Comparison of ENCODE assay signal across 1 cellular context in the genomic region with DNA sequence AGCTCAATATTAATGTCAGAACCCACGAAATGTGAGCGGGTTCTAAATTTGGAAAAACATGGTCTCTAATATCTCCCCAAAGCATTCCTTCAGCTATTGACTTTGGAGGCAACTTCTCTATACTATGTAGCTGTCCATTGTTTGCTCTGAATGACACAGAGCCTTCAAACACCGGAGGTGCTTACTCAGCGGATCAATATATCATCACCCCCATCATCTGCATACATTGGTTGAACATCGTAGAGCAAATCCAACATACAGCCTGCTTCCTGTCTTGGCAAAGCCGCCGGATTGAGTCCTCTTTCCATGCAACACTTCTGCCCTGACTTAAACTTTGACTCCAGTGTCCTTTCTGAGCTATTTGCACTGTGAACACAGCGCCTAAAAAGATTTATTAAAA.
TF ChIP-seq lines count a peak whose summit lies in the region.

No MANE protein-coding gene starts in this region.

TF ChIP-seq in HepG2, 621 proteins besides CTCF, POLR2A, EP300 and RAD21 (continued from another document):
- TF ChIP-seq, protein P1, sequence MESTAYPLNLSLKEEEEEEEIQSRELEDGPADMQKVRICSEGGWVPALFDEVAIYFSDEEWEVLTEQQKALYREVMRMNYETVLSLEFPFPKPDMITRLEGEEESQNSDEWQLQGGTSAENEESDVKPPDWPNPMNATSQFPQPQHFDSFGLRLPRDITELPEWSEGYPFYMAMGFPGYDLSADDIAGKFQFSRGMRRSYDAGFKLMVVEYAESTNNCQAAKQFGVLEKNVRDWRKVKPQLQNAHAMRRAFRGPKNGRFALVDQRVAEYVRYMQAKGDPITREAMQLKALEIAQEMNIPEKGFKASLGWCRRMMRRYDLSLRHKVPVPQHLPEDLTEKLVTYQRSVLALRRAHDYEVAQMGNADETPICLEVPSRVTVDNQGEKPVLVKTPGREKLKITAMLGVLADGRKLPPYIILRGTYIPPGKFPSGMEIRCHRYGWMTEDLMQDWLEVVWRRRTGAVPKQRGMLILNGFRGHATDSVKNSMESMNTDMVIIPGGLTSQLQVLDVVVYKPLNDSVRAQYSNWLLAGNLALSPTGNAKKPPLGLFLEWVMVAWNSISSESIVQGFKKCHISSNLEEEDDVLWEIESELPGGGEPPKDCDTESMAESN (CRISPR knock-in tag; conservative IDR thresholded peaks at IDR 0.05), result 0 out of 2 replicates have a peak, but pooled peaks have one; percentile 21
- no peak for TF ChIP-seq PBX2 (CRISPR knock-in tag; IDR thresholded peaks at IDR 0.05)
- TF ChIP-seq ZNF331 (CRISPR knock-in tag; IDR thresholded peaks at IDR 0.05), result peak; percentile 24; the same call in 1 of the 2 replicates
- TF ChIP-seq SNAPC2 (CRISPR knock-in tag; IDR thresholded peaks at IDR 0.05), result no peak
- TF ChIP-seq, protein P2, sequence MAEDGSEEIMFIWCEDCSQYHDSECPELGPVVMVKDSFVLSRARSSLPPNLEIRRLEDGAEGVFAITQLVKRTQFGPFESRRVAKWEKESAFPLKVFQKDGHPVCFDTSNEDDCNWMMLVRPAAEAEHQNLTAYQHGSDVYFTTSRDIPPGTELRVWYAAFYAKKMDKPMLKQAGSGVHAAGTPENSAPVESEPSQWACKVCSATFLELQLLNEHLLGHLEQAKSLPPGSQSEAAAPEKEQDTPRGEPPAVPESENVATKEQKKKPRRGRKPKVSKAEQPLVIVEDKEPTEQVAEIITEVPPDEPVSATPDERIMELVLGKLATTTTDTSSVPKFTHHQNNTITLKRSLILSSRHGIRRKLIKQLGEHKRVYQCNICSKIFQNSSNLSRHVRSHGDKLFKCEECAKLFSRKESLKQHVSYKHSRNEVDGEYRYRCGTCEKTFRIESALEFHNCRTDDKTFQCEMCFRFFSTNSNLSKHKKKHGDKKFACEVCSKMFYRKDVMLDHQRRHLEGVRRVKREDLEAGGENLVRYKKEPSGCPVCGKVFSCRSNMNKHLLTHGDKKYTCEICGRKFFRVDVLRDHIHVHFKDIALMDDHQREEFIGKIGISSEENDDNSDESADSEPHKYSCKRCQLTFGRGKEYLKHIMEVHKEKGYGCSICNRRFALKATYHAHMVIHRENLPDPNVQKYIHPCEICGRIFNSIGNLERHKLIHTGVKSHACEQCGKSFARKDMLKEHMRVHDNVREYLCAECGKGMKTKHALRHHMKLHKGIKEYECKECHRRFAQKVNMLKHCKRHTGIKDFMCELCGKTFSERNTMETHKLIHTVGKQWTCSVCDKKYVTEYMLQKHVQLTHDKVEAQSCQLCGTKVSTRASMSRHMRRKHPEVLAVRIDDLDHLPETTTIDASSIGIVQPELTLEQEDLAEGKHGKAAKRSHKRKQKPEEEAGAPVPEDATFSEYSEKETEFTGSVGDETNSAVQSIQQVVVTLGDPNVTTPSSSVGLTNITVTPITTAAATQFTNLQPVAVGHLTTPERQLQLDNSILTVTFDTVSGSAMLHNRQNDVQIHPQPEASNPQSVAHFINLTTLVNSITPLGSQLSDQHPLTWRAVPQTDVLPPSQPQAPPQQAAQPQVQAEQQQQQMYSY (CRISPR knock-in tag; IDR thresholded peaks at IDR 0.05), result peak; percentile 65; the same call in 1 of the 2 replicates
- TF ChIP-seq, protein P3, sequence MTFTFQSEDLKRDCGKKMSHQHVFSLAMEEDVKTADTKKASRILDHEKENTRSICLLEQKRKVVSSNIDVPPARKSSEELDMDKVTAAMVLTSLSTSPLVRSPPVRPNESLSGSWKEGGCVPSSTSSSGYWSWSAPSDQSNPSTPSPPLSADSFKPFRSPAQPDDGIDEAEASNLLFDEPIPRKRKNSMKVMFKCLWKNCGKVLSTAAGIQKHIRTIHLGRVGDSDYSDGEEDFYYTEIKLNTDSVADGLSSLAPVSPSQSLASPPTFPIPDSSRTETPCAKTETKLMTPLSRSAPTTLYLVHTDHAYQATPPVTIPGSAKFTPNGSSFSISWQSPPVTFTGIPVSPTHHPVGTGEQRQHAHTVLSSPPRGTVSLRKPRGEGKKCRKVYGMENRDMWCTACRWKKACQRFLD (CRISPR knock-in tag; IDR thresholded peaks at IDR 0.05; ENCODE audit: borderline replicate concordance), result no peak
- peak; percentile 55; the same call in 1 of the 2 replicates for TF ChIP-seq GABPB1 (CRISPR knock-in tag; IDR thresholded peaks at IDR 0.05)
- TF ChIP-seq NR1H2 (CRISPR knock-in tag; IDR thresholded peaks at IDR 0.05; ENCODE audit: borderline replicate concordance, low read depth), result no peak
- TF ChIP-seq ADNP (CRISPR knock-in tag; IDR thresholded peaks at IDR 0.05), result no peak
- TF ChIP-seq GATAD2A (CRISPR knock-in tag; IDR thresholded peaks at IDR 0.05), result peak; percentile 84
- TF ChIP-seq FOXA1 (IDR thresholded peaks at IDR 0.05), result 0 out of 2 replicates have a peak, but pooled peaks have one; percentile 37
- peak; percentile 75 for TF ChIP-seq FOXA1 (CRISPR knock-in tag; IDR thresholded peaks at IDR 0.05)
- TF ChIP-seq CREM (IDR thresholded peaks at IDR 0.05), result peak; percentile 64; the same call in 1 of the 2 replicates
- TF ChIP-seq CREM (CRISPR knock-in tag; IDR thresholded peaks at IDR 0.05), result no peak
- peak; percentile 32; the same call in 1 of the 2 replicates for TF ChIP-seq ZNF557 (CRISPR knock-in tag; IDR thresholded peaks at IDR 0.05)
- no peak for TF ChIP-seq RFXANK (CRISPR knock-in tag; IDR thresholded peaks at IDR 0.05)
TF ChIP-seq in HepG2: peak in this region for 76.
